Comparison of ENCODE assay signal across 21 cellular contexts in genomic region chr17:1200440-1200839, GRCh38. TPM values are rescaled to one million over a fixed set of nuclear protein-coding genes. Genes with fewer than 3 reads are reported as not detected.
DNase-seq lines count a peak whose midpoint lies in the region; ATAC-seq and TF ChIP-seq lines count a peak whose summit lies in the region.
"Had no signal": no experiment of that assay in that cellular context is flagged by ENCODE, and none has a peak within 500 bp of the region (broad histone marks: within the 10 kb centered on the region; RNA-seq: fewer than 3 reads in every experiment).

No MANE protein-coding gene starts in this region.

- POLR2A ChIA-PET in CD8-positive, alpha-beta memory T cell (lab: Charles Lee): interaction anchor here (1.0 to 1.5 kb wide), 2 partner anchors 29 to 59 kb away, joined by 4 read pairs; no protein-coding TSS in a partner anchor
- POLR2A ChIA-PET in activated CD8-positive, alpha-beta T cell treated with anti-CD3 and anti-CD28 coated beads for 36 hours (lab: Charles Lee): interaction anchor here (1.0 to 2.9 kb wide), 4 partner anchors 11 to 316 kb away, joined by 3 to 12 read pairs (median 4); partner anchors contain the start of gene INPP5K

- no peaks in the 10 kb centered on the region for H3K9me3 Mint-ChIP-seq in CD8-positive, alpha-beta memory T cell
- H3K9me3 Mint-ChIP-seq in activated CD8-positive, alpha-beta T cell treated with anti-CD3 and anti-CD28 coated beads for 36 hours: no peaks in the 10 kb centered on the region
- H3K9me3 Mint-ChIP-seq in mesothelial cell of epicardium: no peaks in the 10 kb centered on the region

- peak overlapping the region in 10 of 11 experiments; percentile 16 to 61 (median 43); a peak in 13 of 22 replicates for H3K9ac ChIP-seq in BLaER1 treated with 17β-estradiol and CSF1 and Interleukin-3, amounts not matched to agents 10 nM and 100 nM

- H3K4me3 ChIP-seq in BLaER1 treated with 17β-estradiol and CSF1 and Interleukin-3, amounts not matched to agents 10 nM and 100 nM: no peak overlapping the region
- peak overlapping the region; percentile 17 for H3K4me3 ChIP-seq in CD8-positive, alpha-beta memory T cell (ENCODE audit: low read length)
- H3K4me3 ChIP-seq: ascending aorta, HAP-1, left lung, sigmoid colon, transverse colon had no signal

- no peak for DNase-seq in CD8-positive, alpha-beta memory T cell
- DNase-seq in activated CD8-positive, alpha-beta T cell treated with anti-CD3 and anti-CD28 coated beads for 36 hours: no peak
- DNase-seq in left kidney (ENCODE audit: low read depth, low spot score) (peak; percentile 52), mesothelial cell of epicardium (ENCODE audit: low spot score in 2 of 2, unreplicated experiment in 2 of 2) (no peak)
- DNase-seq: activated CD4-positive, CD25-positive, alpha-beta regulatory T cell; DMS 273 treated with DMSO at 0.1 percent for 48 hours; GF-D8; glutamatergic neuron; NCI-H1436 treated with DMSO at 0.1 percent for 48 hours; NCI-H2171 treated with DMSO at 0.1 percent for 48 hours; NCI-H748 treated with DMSO at 0.1 percent for 48 hours; PC-3; sigmoid colon; transverse colon had no signal

- peaks cover 0 to 26% (median 0%) of the 10 kb centered on the region in 11 experiments; a peak in 5 of 22 replicates for H4K20me1 ChIP-seq in BLaER1 treated with 17β-estradiol and CSF1 and Interleukin-3, amounts not matched to agents 10 nM and 100 nM

- H3K4me2 ChIP-seq in BLaER1 treated with 17β-estradiol and CSF1 and Interleukin-3, amounts not matched to agents 10 nM and 100 nM: peak overlapping the region; percentile 68 to 97 (median 91)

- H3K27ac Mint-ChIP-seq in CD8-positive, alpha-beta memory T cell: peak overlapping the region; percentile 17 to 95 (median 91)
- peak overlapping the region; percentile 88 for H3K27ac Mint-ChIP-seq in activated CD8-positive, alpha-beta T cell treated with anti-CD3 and anti-CD28 coated beads for 36 hours
- H3K27ac Mint-ChIP-seq in mesothelial cell of epicardium: no peak overlapping the region

- peak overlapping the region; percentile 64 to 78 (median 76) for H3K4me3 Mint-ChIP-seq in CD8-positive, alpha-beta memory T cell
- H3K4me3 Mint-ChIP-seq in activated CD8-positive, alpha-beta T cell treated with anti-CD3 and anti-CD28 coated beads for 36 hours: no peak overlapping the region
- H3K4me3 Mint-ChIP-seq in mesothelial cell of epicardium: no peak overlapping the region

- no peaks in the 10 kb centered on the region for H3K27me3 Mint-ChIP-seq in CD8-positive, alpha-beta memory T cell
- no peaks in the 10 kb centered on the region for H3K27me3 Mint-ChIP-seq in activated CD8-positive, alpha-beta T cell treated with anti-CD3 and anti-CD28 coated beads for 36 hours
- peaks cover 5% of the 10 kb centered on the region for H3K27me3 Mint-ChIP-seq in mesothelial cell of epicardium (ENCODE audit: low read depth)

- TF ChIP-seq CTCF in activated CD8-positive, alpha-beta T cell treated with anti-CD3 and anti-CD28 coated beads for 36 hours (IDR thresholded peaks at IDR 0.05): no peak
- TF ChIP-seq CTCF in mesothelial cell of epicardium (IDR thresholded peaks at IDR 0.05; ENCODE audit: unreplicated experiment): no peak

- CTCF ChIA-PET in CD8-positive, alpha-beta memory T cell (lab: Charles Lee): interaction anchor here (1.1 to 6.7 kb wide), 3 partner anchors 13 to 78 kb away, joined by 5 to 56 read pairs (median 7); no protein-coding TSS in a partner anchor
- CTCF ChIA-PET in activated CD8-positive, alpha-beta T cell treated with anti-CD3 and anti-CD28 coated beads for 36 hours (lab: Charles Lee): interaction anchor here (0.7 to 3.8 kb wide), 4 partner anchors 12 to 78 kb away, joined by 3 to 16 read pairs (median 10); no protein-coding TSS in a partner anchor

- peaks cover 55 to 68% (median 61%) of the 10 kb centered on the region in 3 donors for H3K4me1 Mint-ChIP-seq in CD8-positive, alpha-beta memory T cell
- H3K4me1 Mint-ChIP-seq in activated CD8-positive, alpha-beta T cell treated with anti-CD3 and anti-CD28 coated beads for 36 hours (ENCODE audit: low read depth): peaks cover 50% of the 10 kb centered on the region
- H3K4me1 Mint-ChIP-seq in mesothelial cell of epicardium: peaks cover 4% of the 10 kb centered on the region

- peaks cover 0 to 16% (median 0%) of the 10 kb centered on the region in 11 experiments; a peak in 10 of 22 replicates for H3K36me3 ChIP-seq in BLaER1 treated with 17β-estradiol and CSF1 and Interleukin-3, amounts not matched to agents 10 nM and 100 nM
- no peaks in the 10 kb centered on the region for H3K36me3 ChIP-seq in CD8-positive, alpha-beta memory T cell (ENCODE audit: insufficient read depth, low read length)
- H3K36me3 ChIP-seq: ascending aorta, HAP-1, left lung, sigmoid colon, transverse colon had no signal

- H3K9me3 ChIP-seq in BLaER1 treated with 17β-estradiol and CSF1 and Interleukin-3, amounts not matched to agents 10 nM and 100 nM (replicated peaks in 1 of 11): peaks cover 6 to 29% (median 12%) of the 10 kb centered on the region in 11 experiments; a peak in 20 of 22 replicates
- H3K9me3 ChIP-seq in CD8-positive, alpha-beta memory T cell (ENCODE audit: low read length): no peaks in the 10 kb centered on the region
- H3K9me3 ChIP-seq: ascending aorta, HAP-1, left lung, sigmoid colon, transverse colon had no signal

- H3K4me1 ChIP-seq in BLaER1 treated with 17β-estradiol and CSF1 and Interleukin-3, amounts not matched to agents 10 nM and 100 nM: peaks cover 52 to 93% (median 80%) of the 10 kb centered on the region in 10 experiments
- H3K4me1 ChIP-seq in CD8-positive, alpha-beta memory T cell (ENCODE audit: insufficient read depth, low read length): peaks cover 61% of the 10 kb centered on the region
- H3K4me1 ChIP-seq: HAP-1 had no signal

- H3K27ac ChIP-seq in BLaER1 treated with 17β-estradiol and CSF1 and Interleukin-3, amounts not matched to agents 10 nM and 100 nM: peak overlapping the region; percentile 5 to 100 (median 97); a peak in 20 of 22 replicates
- H3K27ac ChIP-seq in CD8-positive, alpha-beta memory T cell (ENCODE audit: low read depth, low read length): no peak overlapping the region
- H3K27ac ChIP-seq: ascending aorta, left lung, sigmoid colon had no signal

- peaks cover 0 to 22% (median 0%) of the 10 kb centered on the region in 11 experiments; a peak in 5 of 22 replicates for H3K27me3 ChIP-seq in BLaER1 treated with 17β-estradiol and CSF1 and Interleukin-3, amounts not matched to agents 10 nM and 100 nM
- H3K27me3 ChIP-seq in CD8-positive, alpha-beta memory T cell (ENCODE audit: insufficient read depth, low read length, poor library complexity, severe bottlenecking): no peaks in the 10 kb centered on the region
- H3K27me3 ChIP-seq: ascending aorta, left lung, sigmoid colon, transverse colon had no signal

- H3K36me3 Mint-ChIP-seq in CD8-positive, alpha-beta memory T cell: no peaks in the 10 kb centered on the region
- H3K36me3 Mint-ChIP-seq in activated CD8-positive, alpha-beta T cell treated with anti-CD3 and anti-CD28 coated beads for 36 hours (ENCODE audit: low read depth): no peaks in the 10 kb centered on the region
- H3K36me3 Mint-ChIP-seq in mesothelial cell of epicardium: no peaks in the 10 kb centered on the region

- no peak for ATAC-seq in activated CD8-positive, alpha-beta T cell treated with anti-CD3 and anti-CD28 coated beads for 36 hours
- ATAC-seq in GM21526 (IDR thresholded peaks at IDR 0.05; ENCODE audit: low FRiP score, unreplicated experiment) (no peak), GM18873 (IDR thresholded peaks at IDR 0.05; ENCODE audit: low FRiP score, unreplicated experiment) (no peak), esophagus mucosa (no peak)
- ATAC-seq: left lung, PC-3 had no signal

- intact Hi-C loops in activated CD8-positive, alpha-beta T cell treated with anti-CD3 and anti-CD28 coated beads for 36 hours (cut with micrococcal nuclease): no loop called here

RNA-seq across cellular contexts. Expression of gene ABR, which starts 20.7 kb away (rescaled TPM):
- 10 to 100 TPM; 60.4 to 60.8 TPM for total RNA-seq in CD8-positive, alpha-beta memory T cell
- 26.9 TPM for polyA plus RNA-seq in CD8-positive, alpha-beta memory T cell
- total RNA-seq in activated CD8-positive, alpha-beta T cell treated with anti-CD3 and anti-CD28 coated beads for 36 hours: 10 to 100 TPM; 44.4 to 46.6 TPM
- total RNA-seq in mesothelial cell of epicardium (63.9 to 70.1 TPM (median 69.3 TPM) in 3 replicates), esophagus mucosa (94.5 TPM)

Comparison
In these comparisons a context has a peak if more than half of its experiments do, and no peak if none do; other contexts are left out.
1. H3K4me3 Mint-ChIP-seq: peak in CD8-positive, alpha-beta memory T cell (7 of 7); none in activated CD8-positive, alpha-beta T cell treated with anti-CD3 and anti-CD28 coated beads for 36 hours (single experiment) and mesothelial cell of epicardium (single experiment).